ENCODE assay signal across 33 cellular contexts in the genomic region with DNA sequence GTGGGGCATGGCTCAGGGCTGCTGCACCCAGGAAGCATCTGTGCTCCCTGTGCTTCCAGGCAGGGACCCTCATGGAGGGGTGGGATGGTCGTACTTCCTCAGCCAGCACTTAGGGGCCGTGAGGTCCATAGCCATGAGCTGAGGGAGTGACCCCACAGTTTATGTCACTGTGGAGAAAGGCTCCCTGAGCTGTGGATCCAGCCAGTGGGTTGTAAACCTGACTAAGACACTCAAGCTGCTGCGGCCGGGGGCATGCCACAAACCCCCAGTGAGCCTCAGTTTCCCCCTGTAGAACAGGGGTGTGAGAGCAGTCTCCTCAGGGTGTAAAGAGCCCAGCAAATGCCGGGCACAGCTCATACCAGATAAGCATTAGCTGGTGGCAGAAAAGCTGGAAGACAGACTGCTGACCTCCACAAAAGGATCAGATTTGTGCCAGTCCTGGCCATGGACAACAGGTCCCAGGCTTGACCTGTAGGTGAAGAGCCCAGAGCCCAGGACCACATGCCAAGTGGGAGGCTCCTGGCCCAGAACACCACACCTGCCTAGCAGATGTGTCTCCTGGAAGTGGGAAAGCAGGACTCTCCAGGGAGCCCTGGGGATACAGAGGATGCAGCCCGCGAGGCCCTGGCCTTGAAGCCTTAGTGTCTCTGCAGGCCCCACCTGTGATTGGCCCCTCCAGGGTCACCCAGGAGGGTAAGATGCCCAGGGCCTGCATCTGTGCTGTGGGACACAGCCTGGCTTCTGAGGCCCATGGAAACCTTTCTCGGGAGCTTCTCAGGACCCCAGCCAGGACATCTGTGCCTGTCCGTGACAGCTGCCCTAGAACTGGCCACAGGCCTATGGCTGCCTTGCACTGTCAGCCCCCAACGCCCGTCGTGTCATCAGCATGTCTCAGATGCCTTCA.
DNase-seq lines count a peak whose midpoint lies in the region; ATAC-seq and TF ChIP-seq lines count a peak whose summit lies in the region.
"Had no signal": no experiment of that assay in that cellular context is flagged by ENCODE, and none has a peak within 500 bp of the region (broad histone marks: within the 10 kb centered on the region; RNA-seq: fewer than 3 reads in every experiment).

No MANE protein-coding gene starts in this region.

- peaks cover 3% of the 10 kb centered on the region for H3K9me3 Mint-ChIP-seq in WTC11
- H3K9me3 Mint-ChIP-seq in endothelial cell (ENCODE audit: unreplicated experiment) = no peaks in the 10 kb centered on the region
- H3K9me3 Mint-ChIP-seq: CD4-positive, alpha-beta memory T cell; dendritic cell treated with granulocyte-macrophage colony-stimulating factor and Interleukin-4, amounts not matched to agents 40 ng/mL and 50 ng/mL, for 4 days; naive thymus-derived CD8-positive, alpha-beta T cell; stimulated activated memory B cell treated with anti-CD40 and anti-IgM and Interleukin-4, amounts not matched to agents 10 μg/mL and 1 μg/mL and 100 μg/mL, for 72 hours; T-helper 2 cell treated with Interferon-gamma antibody and Interleukin-4, amounts not matched to agents 5 μg/mL and 100 μg/mL, for 36 hours had no signal

- H3K27ac ChIP-seq in SK-N-SH (ENCODE audit: low read depth in 2 of 2, low read length in 1 of 2) (peak overlapping the region in 1 of 2 experiments; percentile 64; a peak in 1 of 4 replicates), sigmoid colon (no peak overlapping the region)
- H3K27ac ChIP-seq: esophagus squamous epithelium, foreskin keratinocyte, heart left ventricle, PC-9, psoas muscle, upper lobe of left lung had no signal

- H3F3A ChIP-seq in SK-N-SH (replicated peaks; ENCODE audit: insufficient read depth) = no peaks in the 10 kb centered on the region

- DNase-seq in SK-N-SH (peak; percentile 37), WTC11 (ENCODE audit: low spot score) (peak; percentile 5), endothelial cell (ENCODE audit: low spot score) (no peak), sigmoid colon (peak; percentile 52), ACHN (no peak), foreskin melanocyte (no peak)
- DNase-seq: activated naive CD4-positive, alpha-beta T cell treated with Interleukin-2 at 50 U/mL for 16 hours; CD4-positive, alpha-beta memory T cell; central memory CD4-positive, alpha-beta T cell; EL; esophagus squamous epithelium; foreskin keratinocyte; HCEC 1CT; IMR-90; midbrain; MV-4-11; naive thymus-derived CD8-positive, alpha-beta T cell; NCI-H1436; NCI-H2081; NCI-H2227 treated with DMSO at 0.1 percent for 48 hours; NCI-H526 treated with DMSO at 0.1 percent for 48 hours; occipital lobe; PC-9; SHP77; substantia nigra; upper lobe of left lung had no signal

- TF ChIP-seq POLR2A in sigmoid colon (IDR thresholded peaks at IDR 0.05) = no peak

- no peak overlapping the region for H3K4me3 ChIP-seq in SK-N-SH (ENCODE audit: low read depth in 2 of 2, low read length in 1 of 2)
- no peak overlapping the region for H3K4me3 ChIP-seq in sigmoid colon
- H3K4me3 ChIP-seq: esophagus squamous epithelium, heart left ventricle, PC-9, psoas muscle, upper lobe of left lung had no signal

- H3K4me1 Mint-ChIP-seq in WTC11 (peaks cover 6% of the 10 kb centered on the region), endothelial cell (ENCODE audit: unreplicated experiment) (no peaks in the 10 kb centered on the region)
- H3K4me1 Mint-ChIP-seq: CD4-positive, alpha-beta memory T cell; naive thymus-derived CD8-positive, alpha-beta T cell; stimulated activated memory B cell treated with anti-CD40 and anti-IgM and Interleukin-4, amounts not matched to agents 10 μg/mL and 1 μg/mL and 100 μg/mL, for 72 hours had no signal

- H3K27me3 Mint-ChIP-seq in WTC11 (ENCODE audit: low read depth) (no peaks in the 10 kb centered on the region), endothelial cell (ENCODE audit: unreplicated experiment) (peaks cover 4% of the 10 kb centered on the region)
- H3K27me3 Mint-ChIP-seq: dendritic cell treated with granulocyte-macrophage colony-stimulating factor and Interleukin-4, amounts not matched to agents 40 ng/mL and 50 ng/mL, for 4 days; stimulated activated memory B cell treated with anti-CD40 and anti-IgM and Interleukin-4, amounts not matched to agents 10 μg/mL and 1 μg/mL and 100 μg/mL, for 72 hours had no signal

- CTCF ChIA-PET in SK-N-SH (lab: Yijun Ruan, JAX) = interaction anchor here (0.8 to 1.8 kb wide), 4 partner anchors 42 to 108 kb away, joined by 3 to 6 read pairs (median 3); no protein-coding TSS in a partner anchor
- CTCF ChIA-PET in WTC11 (lab: Charles Lee) = interaction anchor here (0.8 kb wide), 1 partner anchor 44 kb away, joined by 3 read pairs; no protein-coding TSS in a partner anchor

- TF ChIP-seq EP300 in SK-N-SH (IDR thresholded peaks at IDR 0.05; ENCODE audit: borderline replicate concordance in 1 of 2, low read depth in 1 of 2, low read length in 1 of 2) (0 out of 4 replicates have a peak, but pooled peaks of 1 of the 2 experiments have one; percentile 23), sigmoid colon (IDR thresholded peaks at IDR 0.05) (no peak)

- WGBS in SK-N-SH (ENCODE audit: low lambda C conversion rate) = 50% methylated on average over 11 of the region's 12 CpGs
- WGBS in sigmoid colon, 2 donors = 82 to 83% methylated on average over 12 of the region's 12 CpGs

- no peak overlapping the region for H3K27ac Mint-ChIP-seq in WTC11
- peak overlapping the region; percentile 42 for H3K27ac Mint-ChIP-seq in endothelial cell (ENCODE audit: unreplicated experiment)
- H3K27ac Mint-ChIP-seq: CD4-positive, alpha-beta memory T cell; dendritic cell treated with granulocyte-macrophage colony-stimulating factor and Interleukin-4, amounts not matched to agents 40 ng/mL and 50 ng/mL, for 4 days; stimulated activated memory B cell treated with anti-CD40 and anti-IgM and Interleukin-4, amounts not matched to agents 10 μg/mL and 1 μg/mL and 100 μg/mL, for 72 hours; T-helper 2 cell treated with Interferon-gamma antibody and Interleukin-4, amounts not matched to agents 5 μg/mL and 100 μg/mL, for 36 hours had no signal

- H3K4me3 Mint-ChIP-seq in WTC11 = no peak overlapping the region
- no peak overlapping the region for H3K4me3 Mint-ChIP-seq in endothelial cell (ENCODE audit: unreplicated experiment)
- H3K4me3 Mint-ChIP-seq: CD4-positive, alpha-beta memory T cell; dendritic cell treated with granulocyte-macrophage colony-stimulating factor and Interleukin-4, amounts not matched to agents 40 ng/mL and 50 ng/mL, for 4 days; naive thymus-derived CD8-positive, alpha-beta T cell; stimulated activated memory B cell treated with anti-CD40 and anti-IgM and Interleukin-4, amounts not matched to agents 10 μg/mL and 1 μg/mL and 100 μg/mL, for 72 hours; T-helper 2 cell treated with Interferon-gamma antibody and Interleukin-4, amounts not matched to agents 5 μg/mL and 100 μg/mL, for 36 hours had no signal

- no peak for ATAC-seq in SK-N-SH treated with all-trans-retinoic acid at 6 μM for 48 hours
- no peak for ATAC-seq in WTC11
- ATAC-seq in GM21619 (IDR thresholded peaks at IDR 0.05; ENCODE audit: unreplicated experiment) = no peak
- ATAC-seq: foreskin keratinocyte; heart left ventricle; naive thymus-derived CD8-positive, alpha-beta T cell; stimulated activated memory B cell treated with anti-CD40 and anti-IgM and Interleukin-4, amounts not matched to agents 10 μg/mL and 1 μg/mL and 100 μg/mL, for 72 hours had no signal

- H3K36me3 ChIP-seq in SK-N-SH (replicated peaks in 1 of 2; ENCODE audit: control insufficient read depth in 1 of 2, insufficient read depth in 2 of 2, low read length in 1 of 2) (no peaks in the 10 kb centered on the region), sigmoid colon (no peaks in the 10 kb centered on the region)
- H3K36me3 ChIP-seq: esophagus squamous epithelium, heart left ventricle, upper lobe of left lung had no signal

- no peak overlapping the region for H3K9ac ChIP-seq in SK-N-SH

- no peaks in the 10 kb centered on the region for H3K27me3 ChIP-seq in SK-N-SH (ENCODE audit: insufficient read depth)
- no peaks in the 10 kb centered on the region for H3K27me3 ChIP-seq in sigmoid colon
- H3K27me3 ChIP-seq: esophagus squamous epithelium, foreskin keratinocyte, heart left ventricle, upper lobe of left lung had no signal

- no peak overlapping the region for H3K4me2 ChIP-seq in SK-N-SH
- H3K4me2 ChIP-seq: PC-9 had no signal

- in situ Hi-C loops in ACHN (cut with HindIII; ENCODE audit: low pct_ligation_motif_present, low pct_unique_long_range_greater_than_20kb, low sequenced_read_pairs) = no loop called here

- POLR2A ChIA-PET in SK-N-SH (lab: Yijun Ruan, JAX) = interaction anchor here (0.7 to 0.9 kb wide), 2 partner anchors 28 to 57 kb away, joined by 3 read pairs; no protein-coding TSS in a partner anchor
- POLR2A ChIA-PET in WTC11 (lab: Charles Lee) = no interaction called here

- H4K20me1 ChIP-seq in SK-N-SH (ENCODE audit: insufficient read depth) = no peaks in the 10 kb centered on the region

- H2AFZ ChIP-seq in SK-N-SH (ENCODE audit: low read depth) = no peak overlapping the region
- H2AFZ ChIP-seq: PC-9 had no signal

- H3K4me1 ChIP-seq in SK-N-SH (ENCODE audit: control insufficient read depth in 1 of 2, insufficient read depth in 2 of 2, low read depth in 1 of 2, low read length in 1 of 2) (peaks cover 0 to 33% of the 10 kb centered on the region in 2 experiments; a peak in 1 of 4 replicates), sigmoid colon (no peaks in the 10 kb centered on the region)
- H3K4me1 ChIP-seq: esophagus squamous epithelium, foreskin keratinocyte, heart left ventricle, psoas muscle, upper lobe of left lung had no signal

- H3K36me3 Mint-ChIP-seq in WTC11 = no peaks in the 10 kb centered on the region
- H3K36me3 Mint-ChIP-seq in endothelial cell (ENCODE audit: low read depth, unreplicated experiment) = no peaks in the 10 kb centered on the region
- H3K36me3 Mint-ChIP-seq: CD4-positive, alpha-beta memory T cell; naive thymus-derived CD8-positive, alpha-beta T cell; stimulated activated memory B cell treated with anti-CD40 and anti-IgM and Interleukin-4, amounts not matched to agents 10 μg/mL and 1 μg/mL and 100 μg/mL, for 72 hours had no signal

- H3K79me2 ChIP-seq in SK-N-SH (ENCODE audit: insufficient read depth) = no peaks in the 10 kb centered on the region

- no peak for TF ChIP-seq RAD21 in SK-N-SH (IDR thresholded peaks at IDR 0.05; ENCODE audit: low read length)

- intact Hi-C loops in sigmoid colon (cut with DNase I) = no loop called here

- H3K9me3 ChIP-seq in SK-N-SH = no peaks in the 10 kb centered on the region
- no peaks in the 10 kb centered on the region for H3K9me3 ChIP-seq in sigmoid colon
- H3K9me3 ChIP-seq: esophagus squamous epithelium, heart left ventricle, psoas muscle, upper lobe of left lung had no signal

- TF ChIP-seq CTCF in SK-N-SH (IDR thresholded peaks at IDR 0.05) (no peak), WTC11 (IDR thresholded peaks at IDR 0.05) (no peak), endothelial cell (IDR thresholded peaks at IDR 0.05; ENCODE audit: unreplicated experiment) (no peak), sigmoid colon (IDR thresholded peaks at IDR 0.05) (no peak)

- H3K9me2 ChIP-seq in SK-N-SH = no peaks in the 10 kb centered on the region

TF ChIP-seq in SK-N-SH, 30 proteins besides CTCF, POLR2A, EP300 and RAD21 (continues in another document):
- no peak for TF ChIP-seq MEF2A (IDR thresholded peaks at IDR 0.05; ENCODE audit: borderline replicate concordance, low read depth)

TF ChIP-seq in SK-N-SH treated with all-trans-retinoic acid at 6 μM for 48 hours, 23 proteins besides CTCF, POLR2A, EP300 and RAD21 (continues in another document):
- no peak for TF ChIP-seq TOX (CRISPR knock-in tag; IDR thresholded peaks at IDR 0.05; ENCODE audit: borderline replicate concordance)

Comparison
In these comparisons a context has a peak if more than half of its experiments do, and no peak if none do; other contexts are left out.
1. DNase-seq: peak in SK-N-SH (single experiment), WTC11 (single experiment) and sigmoid colon (single experiment); none in endothelial cell (single experiment), ACHN (single experiment) and foreskin melanocyte (single experiment).